In the genomic region with DNA sequence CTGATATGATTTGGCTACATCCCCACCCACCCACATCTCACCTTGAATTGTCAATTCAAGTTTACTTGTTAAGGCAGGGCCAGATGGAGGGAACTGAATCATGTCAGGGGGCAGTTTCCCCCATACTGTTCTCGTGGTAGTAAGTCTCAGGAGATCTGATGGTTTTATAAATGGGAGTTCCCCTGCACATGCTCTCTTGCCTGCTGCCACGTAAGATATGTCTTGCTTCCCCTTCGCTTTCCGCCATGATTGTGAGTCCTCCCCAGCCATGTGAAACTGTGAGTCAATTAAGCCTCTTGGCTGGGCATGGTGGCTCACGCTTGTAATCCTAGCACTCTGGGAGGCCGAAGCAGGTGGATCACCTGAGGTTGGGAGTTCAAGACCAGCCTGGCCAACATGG, we compare ENCODE assay signal across 8 cellular contexts.
A peak's percentile ranks its signal among the peaks of the same experiment; 100 is the strongest.
DNase-seq lines count a peak whose midpoint lies in the region; ATAC-seq lines count a peak whose summit lies in the region.
"Not testable (repeated sequence)": the region's sequence is repeated elsewhere in the genome, so short reads cannot be mapped to it uniquely, and the experiment has no call there.

No MANE protein-coding gene starts in this region.

- ATAC-seq in GM18520 (IDR thresholded peaks at IDR 0.05; ENCODE audit: unreplicated experiment), result peak; percentile 54
- ATAC-seq in GM19025 (IDR thresholded peaks at IDR 0.05; ENCODE audit: low read depth, unreplicated experiment), result peak; percentile 57
- ATAC-seq in HG02610 (IDR thresholded peaks at IDR 0.05; ENCODE audit: unreplicated experiment), result peak; percentile 56
- ATAC-seq in HG03103 (IDR thresholded peaks at IDR 0.05; ENCODE audit: low read depth, unreplicated experiment), result peak; percentile 53
- peak; percentile 58 for ATAC-seq in HG03442 (IDR thresholded peaks at IDR 0.05; ENCODE audit: unreplicated experiment)
- peak; percentile 49 for ATAC-seq in activated naive CD8-positive, alpha-beta T cell treated with anti-CD3 and anti-CD28 coated beads, Interleukin-2, amount 50 U/mL, for 24 hours
- peak; percentile 34 for ATAC-seq in stimulated activated effector memory CD8-positive, alpha-beta T cell treated with anti-CD3 and anti-CD28 coated beads, Interleukin-12 subunit alpha, Interleukin-12 subunit beta, amount 100 ng/mL, for 72 hours

- not testable (repeated sequence) for H3K4me3 Mint-ChIP-seq in activated naive CD8-positive, alpha-beta T cell treated with anti-CD3 and anti-CD28 coated beads, Interleukin-2, amount 50 U/mL, for 24 hours; stimulated activated effector memory CD8-positive, alpha-beta T cell treated with anti-CD3 and anti-CD28 coated beads, Interleukin-12 subunit alpha, Interleukin-12 subunit beta, amount 100 ng/mL, for 72 hours

- peak overlapping the region; percentile 45 for H3K27ac Mint-ChIP-seq in activated naive CD8-positive, alpha-beta T cell treated with anti-CD3 and anti-CD28 coated beads, Interleukin-2, amount 50 U/mL, for 24 hours
- peak overlapping the region; percentile 32 for H3K27ac Mint-ChIP-seq in stimulated activated effector memory CD8-positive, alpha-beta T cell treated with anti-CD3 and anti-CD28 coated beads, Interleukin-12 subunit alpha, Interleukin-12 subunit beta, amount 100 ng/mL, for 72 hours

- peaks cover 41% of the 10 kb centered on the region for H3K36me3 Mint-ChIP-seq in activated naive CD8-positive, alpha-beta T cell treated with anti-CD3 and anti-CD28 coated beads, Interleukin-2, amount 50 U/mL, for 24 hours (ENCODE audit: low read depth)
- H3K36me3 Mint-ChIP-seq in stimulated activated effector memory CD8-positive, alpha-beta T cell treated with anti-CD3 and anti-CD28 coated beads, Interleukin-12 subunit alpha, Interleukin-12 subunit beta, amount 100 ng/mL, for 72 hours, result peaks cover 75% of the 10 kb centered on the region

- H3K9me3 Mint-ChIP-seq in activated naive CD8-positive, alpha-beta T cell treated with anti-CD3 and anti-CD28 coated beads, Interleukin-2, amount 50 U/mL, for 24 hours; stimulated activated effector memory CD8-positive, alpha-beta T cell treated with anti-CD3 and anti-CD28 coated beads, Interleukin-12 subunit alpha, Interleukin-12 subunit beta, amount 100 ng/mL, for 72 hours: not testable (repeated sequence)

- not testable (repeated sequence) for H3K4me1 Mint-ChIP-seq in activated naive CD8-positive, alpha-beta T cell treated with anti-CD3 and anti-CD28 coated beads, Interleukin-2, amount 50 U/mL, for 24 hours; stimulated activated effector memory CD8-positive, alpha-beta T cell treated with anti-CD3 and anti-CD28 coated beads, Interleukin-12 subunit alpha, Interleukin-12 subunit beta, amount 100 ng/mL, for 72 hours

- DNase-seq in activated CD4-positive, alpha-beta T cell treated with anti-CD3 and anti-CD28 coated beads for 48 hours, result peak; percentile 6
- DNase-seq in activated naive CD8-positive, alpha-beta T cell treated with anti-CD3 and anti-CD28 coated beads, Interleukin-2, amount 50 U/mL, for 24 hours; stimulated activated effector memory CD8-positive, alpha-beta T cell treated with anti-CD3 and anti-CD28 coated beads, Interleukin-12 subunit alpha, Interleukin-12 subunit beta, amount 100 ng/mL, for 72 hours (ENCODE audit: low spot score in 2 of 2): not testable (repeated sequence)

- not testable (repeated sequence) for H3K27me3 Mint-ChIP-seq in activated naive CD8-positive, alpha-beta T cell treated with anti-CD3 and anti-CD28 coated beads, Interleukin-2, amount 50 U/mL, for 24 hours
